In genomic region chr1:162790303-162790984, GRCh38 we compare ENCODE assay signal across 8 cellular contexts. TPM values are rescaled to one million over a fixed set of nuclear protein-coding genes. Genes with fewer than 3 reads are reported as not detected.
DNase-seq lines count a peak whose midpoint lies in the region; ATAC-seq and TF ChIP-seq lines count a peak whose summit lies in the region.
"Not testable (repeated sequence)": the region's sequence is repeated elsewhere in the genome, so short reads cannot be mapped to it uniquely, and the experiment has no call there.

A gene with protein sequence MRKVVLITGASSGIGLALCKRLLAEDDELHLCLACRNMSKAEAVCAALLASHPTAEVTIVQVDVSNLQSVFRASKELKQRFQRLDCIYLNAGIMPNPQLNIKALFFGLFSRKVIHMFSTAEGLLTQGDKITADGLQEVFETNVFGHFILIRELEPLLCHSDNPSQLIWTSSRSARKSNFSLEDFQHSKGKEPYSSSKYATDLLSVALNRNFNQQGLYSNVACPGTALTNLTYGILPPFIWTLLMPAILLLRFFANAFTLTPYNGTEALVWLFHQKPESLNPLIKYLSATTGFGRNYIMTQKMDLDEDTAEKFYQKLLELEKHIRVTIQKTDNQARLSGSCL (plus strand): TSS chr1:162790702. CDS start chr1:162790801, 99 bp downstream.

- not testable (repeated sequence) for TF ChIP-seq EP300 in Ishikawa (IDR thresholded peaks at IDR 0.05; ENCODE audit: borderline replicate concordance)

- intact Hi-C loops in mucosa of descending colon (cut with DNase I, micrococcal nuclease) = not testable (repeated sequence)

- peak within 1 kb of the TSS; percentile 37 for H3K27ac ChIP-seq in epithelial cell of prostate

- ATAC-seq in GM21619 (IDR thresholded peaks at IDR 0.05; ENCODE audit: unreplicated experiment) (peak; percentile 99), mucosa of descending colon (peak; percentile 99)

- DNase-seq in DMS114 treated with DMSO at 0.1 percent for 48 hours (lab: John Stamatoyannopoulos, UW; ENCODE audit: unreplicated experiment) (peak; percentile 40), OCI-M1 (lab: John Stamatoyannopoulos, UW) (peak; percentile 92), activated T-cell treated with anti-CD3 and anti-CD28 coated beads for 24 hours (ENCODE audit: low read depth) (peak; percentile 60), mucosa of descending colon (peak; percentile 90 to 92 (median 91))
- not testable (repeated sequence) for DNase-seq in epithelial cell of prostate (ENCODE audit: low read depth, low spot score)
- peak; percentile 30 to 58 for DNase-seq in stimulated activated CD8-positive, alpha-beta memory T cell treated with anti-CD3 and anti-CD28 coated beads, Interleukin-4, amount 100 ng/mL, for 1 hour (ENCODE audit: low read depth in 2 of 2, low spot score in 1 of 2)

- not testable (repeated sequence) for TF ChIP-seq CTCF in mucosa of descending colon (IDR thresholded peaks at IDR 0.05)

- H3K9me3 ChIP-seq in mucosa of descending colon = not testable (repeated sequence)

- H3K4me3 ChIP-seq in mucosa of descending colon = not testable (repeated sequence)

- TF ChIP-seq RAD21 in Ishikawa (IDR thresholded peaks at IDR 0.05; ENCODE audit: low read depth) = not testable (repeated sequence)

- not testable (repeated sequence) for H3K36me3 ChIP-seq in mucosa of descending colon (ENCODE audit: low read depth)

- not testable (repeated sequence) for H3K4me1 ChIP-seq in mucosa of descending colon (ENCODE audit: low read depth)

TF ChIP-seq in Ishikawa, 13 proteins besides CTCF, POLR2A, EP300 and RAD21:
- TF ChIP-seq MAX (IDR thresholded peaks at IDR 0.05) (peak; percentile 37; the same call in 1 of the 2 replicates), CREB1 (IDR thresholded peaks at IDR 0.05; ENCODE audit: low read depth) (peak; percentile 43; the same call in 1 of the 2 replicates), ZBTB7A (IDR thresholded peaks at IDR 0.05; ENCODE audit: low read depth) (0 out of 2 replicates have a peak, but pooled peaks have one; percentile 35)

RNA-seq across cellular contexts. Expression of the gene that starts here (rescaled TPM):
- total RNA-seq in mucosa of descending colon = 10 to 100 TPM; 20.8 to 22.2 (median 21.3) TPM
